11 cellular contexts compared by ENCODE assay signal in genomic region chr20:34437330-34437986, GRCh38.
DNase-seq lines count a peak whose midpoint lies in the region; ATAC-seq and TF ChIP-seq lines count a peak whose summit lies in the region.
"Had no signal": no experiment of that assay in that cellular context is flagged by ENCODE, and none has a peak within 500 bp of the region (broad histone marks: within the 10 kb centered on the region; RNA-seq: fewer than 3 reads in every experiment).

No MANE protein-coding gene starts in this region.

- no peaks in the 10 kb centered on the region for H3K9me3 Mint-ChIP-seq in activated naive CD4-positive, alpha-beta T cell treated with anti-CD3 and anti-CD28 coated beads, Interleukin-2, amount 10 ng/mL, durations not matched to agents 7 days and 5 days
- H3K9me3 Mint-ChIP-seq in stimulated activated memory B cell treated with anti-CD40 and anti-IgM and Interleukin-4, amounts not matched to agents 10 μg/mL and 1 μg/mL and 100 μg/mL, for 72 hours = no peaks in the 10 kb centered on the region
- peaks cover 0 to 2% (median 0%) of the 10 kb centered on the region in 8 donors for H3K9me3 Mint-ChIP-seq in CD4-positive, alpha-beta memory T cell
- H3K9me3 Mint-ChIP-seq: type B pancreatic cell had no signal

- H3K27ac Mint-ChIP-seq in activated naive CD4-positive, alpha-beta T cell treated with anti-CD3 and anti-CD28 coated beads, Interleukin-2, amount 10 ng/mL, durations not matched to agents 7 days and 5 days = peak overlapping the region; percentile 46
- H3K27ac Mint-ChIP-seq in stimulated activated memory B cell treated with anti-CD40 and anti-IgM and Interleukin-4, amounts not matched to agents 10 μg/mL and 1 μg/mL and 100 μg/mL, for 72 hours = peak overlapping the region; percentile 28
- peak overlapping the region in 2 of 7 donors; percentile 42 to 82 for H3K27ac Mint-ChIP-seq in CD4-positive, alpha-beta memory T cell
- H3K27ac Mint-ChIP-seq: type B pancreatic cell had no signal

- CTCF ChIA-PET in activated naive CD4-positive, alpha-beta T cell treated with anti-CD3 and anti-CD28 coated beads, Interleukin-2, amount 10 ng/mL, durations not matched to agents 7 days and 5 days (lab: Charles Lee) = interaction anchor here (0.7 to 2.6 kb wide), 4 partner anchors 40 to 126 kb away, joined by 3 to 14 read pairs (median 3); no protein-coding TSS in a partner anchor
- CTCF ChIA-PET in CD4-positive, alpha-beta memory T cell (lab: Charles Lee; ENCODE audit: partially characterized antibody) = interaction anchor here (1.4 kb wide), 1 partner anchor 101 kb away, joined by 5 read pairs; no protein-coding TSS in a partner anchor

- TF ChIP-seq POLR2A in suprapubic skin (IDR thresholded peaks at IDR 0.05) (no peak), testis (IDR thresholded peaks at IDR 0.05) (no peak)

- intact Hi-C loops in testis (cut with DNase I; ENCODE audit: low total_unique reads) = no loop called here
- intact Hi-C loops in CD4-positive, alpha-beta memory T cell (cut with micrococcal nuclease) = no loop called here

- no peak overlapping the region for H3K9ac ChIP-seq in adipocyte (ENCODE audit: low read length)

- H3K4me1 ChIP-seq in adipocyte (ENCODE audit: control insufficient read depth, insufficient read depth, low read length) = peaks cover 10% of the 10 kb centered on the region
- H3K4me1 ChIP-seq in right atrium auricular region = peaks cover 0 to 31% of the 10 kb centered on the region in 2 donors
- no peaks in the 10 kb centered on the region for H3K4me1 ChIP-seq in suprapubic skin
- H3K4me1 ChIP-seq in testis = peaks cover 16% of the 10 kb centered on the region
- H3K4me1 ChIP-seq in CD4-positive, alpha-beta memory T cell (ENCODE audit: insufficient read depth, low read length) = no peaks in the 10 kb centered on the region

- peaks cover 29% of the 10 kb centered on the region for H3K36me3 Mint-ChIP-seq in activated naive CD4-positive, alpha-beta T cell treated with anti-CD3 and anti-CD28 coated beads, Interleukin-2, amount 10 ng/mL, durations not matched to agents 7 days and 5 days
- peaks cover 12% of the 10 kb centered on the region for H3K36me3 Mint-ChIP-seq in stimulated activated memory B cell treated with anti-CD40 and anti-IgM and Interleukin-4, amounts not matched to agents 10 μg/mL and 1 μg/mL and 100 μg/mL, for 72 hours
- H3K36me3 Mint-ChIP-seq in CD4-positive, alpha-beta memory T cell = peaks cover 14 to 47% of the 10 kb centered on the region in 2 donors

- no peaks in the 10 kb centered on the region for H3K27me3 Mint-ChIP-seq in activated naive CD4-positive, alpha-beta T cell treated with anti-CD3 and anti-CD28 coated beads, Interleukin-2, amount 10 ng/mL, durations not matched to agents 7 days and 5 days
- no peaks in the 10 kb centered on the region for H3K27me3 Mint-ChIP-seq in stimulated activated memory B cell treated with anti-CD40 and anti-IgM and Interleukin-4, amounts not matched to agents 10 μg/mL and 1 μg/mL and 100 μg/mL, for 72 hours
- H3K27me3 Mint-ChIP-seq in CD4-positive, alpha-beta memory T cell = no peaks in the 10 kb centered on the region
- H3K27me3 Mint-ChIP-seq: type B pancreatic cell had no signal

- TF ChIP-seq EP300 in suprapubic skin (IDR thresholded peaks at IDR 0.05) = no peak

- H3K27ac ChIP-seq in right atrium auricular region (peak overlapping the region; percentile 54 to 66), suprapubic skin (no peak overlapping the region), testis (no peak overlapping the region)
- H3K27ac ChIP-seq in CD4-positive, alpha-beta memory T cell (ENCODE audit: low read depth, low read length) = no peak overlapping the region

- peaks cover 19% of the 10 kb centered on the region for H3K4me1 Mint-ChIP-seq in activated naive CD4-positive, alpha-beta T cell treated with anti-CD3 and anti-CD28 coated beads, Interleukin-2, amount 10 ng/mL, durations not matched to agents 7 days and 5 days
- H3K4me1 Mint-ChIP-seq in stimulated activated memory B cell treated with anti-CD40 and anti-IgM and Interleukin-4, amounts not matched to agents 10 μg/mL and 1 μg/mL and 100 μg/mL, for 72 hours = peaks cover 32% of the 10 kb centered on the region
- peaks cover 0 to 8% (median 2%) of the 10 kb centered on the region in 4 donors for H3K4me1 Mint-ChIP-seq in CD4-positive, alpha-beta memory T cell

- POLR2A ChIA-PET in CD4-positive, alpha-beta memory T cell (lab: Charles Lee; ENCODE audit: partially characterized antibody) = interaction anchor here (1.0 kb wide), 1 partner anchor 74 kb away, joined by 3 read pairs; the partner anchor contains the start of gene ITCH

- H3K36me3 ChIP-seq in adipocyte (ENCODE audit: control insufficient read depth, insufficient read depth, low read length, severe bottlenecking) = peaks cover 61% of the 10 kb centered on the region
- H3K36me3 ChIP-seq in right atrium auricular region = peaks cover 25% of the 10 kb centered on the region
- peaks cover 48% of the 10 kb centered on the region for H3K36me3 ChIP-seq in suprapubic skin
- no peaks in the 10 kb centered on the region for H3K36me3 ChIP-seq in testis (ENCODE audit: low read depth, missing control alignments)
- H3K36me3 ChIP-seq in CD4-positive, alpha-beta memory T cell (ENCODE audit: insufficient read depth, low read length) = peaks cover 29% of the 10 kb centered on the region

- no peak for DNase-seq in activated naive CD4-positive, alpha-beta T cell treated with anti-CD3 and anti-CD28 coated beads, Interleukin-2, amount 10 ng/mL, durations not matched to agents 7 days and 5 days
- no peak for DNase-seq in activated naive CD4-positive, alpha-beta T cell treated with Interleukin-2 at 50 U/mL for 16 hours
- DNase-seq in adipocyte (ENCODE audit: low read depth) (peak; percentile 22), right atrium auricular region (ENCODE audit: low spot score) (no peak), suprapubic skin (ENCODE audit: low spot score in 2 of 2) (no peak), testis (no peak)
- no peak for DNase-seq in CD4-positive, alpha-beta memory T cell
- DNase-seq: activated effector memory CD4-positive, alpha-beta T cell treated with anti-CD3 and anti-CD28 coated beads, Interleukin-2, amount 50 U/mL, for 16 hours; NCI-H1092 treated with DMSO at 0.1 percent for 48 hours had no signal

- H3K4me3 ChIP-seq in adipocyte (ENCODE audit: low read length) = no peak overlapping the region
- no peak overlapping the region for H3K4me3 ChIP-seq in right atrium auricular region
- H3K4me3 ChIP-seq in suprapubic skin = no peak overlapping the region
- no peak overlapping the region for H3K4me3 ChIP-seq in testis
- no peak overlapping the region for H3K4me3 ChIP-seq in CD4-positive, alpha-beta memory T cell (ENCODE audit: low read length in 2 of 2)

- H3K4me3 Mint-ChIP-seq in activated naive CD4-positive, alpha-beta T cell treated with anti-CD3 and anti-CD28 coated beads, Interleukin-2, amount 10 ng/mL, durations not matched to agents 7 days and 5 days = no peak overlapping the region
- no peak overlapping the region for H3K4me3 Mint-ChIP-seq in stimulated activated memory B cell treated with anti-CD40 and anti-IgM and Interleukin-4, amounts not matched to agents 10 μg/mL and 1 μg/mL and 100 μg/mL, for 72 hours
- no peak overlapping the region for H3K4me3 Mint-ChIP-seq in CD4-positive, alpha-beta memory T cell
- H3K4me3 Mint-ChIP-seq: type B pancreatic cell had no signal

- ATAC-seq in stimulated activated memory B cell treated with anti-CD40 and anti-IgM and Interleukin-4, amounts not matched to agents 10 μg/mL and 1 μg/mL and 100 μg/mL, for 72 hours = no peak

- H3K27me3 ChIP-seq in adipocyte (replicated peaks; ENCODE audit: control insufficient read depth, insufficient read depth, low read length) = no peaks in the 10 kb centered on the region
- no peaks in the 10 kb centered on the region for H3K27me3 ChIP-seq in right atrium auricular region
- no peaks in the 10 kb centered on the region for H3K27me3 ChIP-seq in suprapubic skin
- H3K27me3 ChIP-seq in testis = no peaks in the 10 kb centered on the region
- H3K27me3 ChIP-seq in CD4-positive, alpha-beta memory T cell (ENCODE audit: insufficient read depth, low read length) = no peaks in the 10 kb centered on the region

- H3K9me3 ChIP-seq in adipocyte (ENCODE audit: control insufficient read depth, low read length) (no peaks in the 10 kb centered on the region), right atrium auricular region (no peaks in the 10 kb centered on the region), suprapubic skin (no peaks in the 10 kb centered on the region), testis (no peaks in the 10 kb centered on the region)
- H3K9me3 ChIP-seq in CD4-positive, alpha-beta memory T cell (ENCODE audit: control insufficient read depth in 1 of 2, low read length in 2 of 2) = no peaks in the 10 kb centered on the region

- 83% methylated on average over 6 of the region's 6 CpGs for WGBS in suprapubic skin
- 63 to 74% methylated on average over 6 of the region's 6 CpGs for WGBS in testis, 2 donors

- TF ChIP-seq CTCF in right atrium auricular region (IDR thresholded peaks at IDR 0.05) (no peak), suprapubic skin (IDR thresholded peaks at IDR 0.05) (no peak), testis (IDR thresholded peaks at IDR 0.05) (no peak)

Comparison
In these comparisons a context has a peak if more than half of its experiments do, and no peak if none do; other contexts are left out.
1. H3K27ac ChIP-seq: peak in right atrium auricular region (2 of 2); none in suprapubic skin (single experiment), testis (0 of 2) and CD4-positive, alpha-beta memory T cell (single experiment).